14 cellular contexts compared by ENCODE assay signal in the genomic region with DNA sequence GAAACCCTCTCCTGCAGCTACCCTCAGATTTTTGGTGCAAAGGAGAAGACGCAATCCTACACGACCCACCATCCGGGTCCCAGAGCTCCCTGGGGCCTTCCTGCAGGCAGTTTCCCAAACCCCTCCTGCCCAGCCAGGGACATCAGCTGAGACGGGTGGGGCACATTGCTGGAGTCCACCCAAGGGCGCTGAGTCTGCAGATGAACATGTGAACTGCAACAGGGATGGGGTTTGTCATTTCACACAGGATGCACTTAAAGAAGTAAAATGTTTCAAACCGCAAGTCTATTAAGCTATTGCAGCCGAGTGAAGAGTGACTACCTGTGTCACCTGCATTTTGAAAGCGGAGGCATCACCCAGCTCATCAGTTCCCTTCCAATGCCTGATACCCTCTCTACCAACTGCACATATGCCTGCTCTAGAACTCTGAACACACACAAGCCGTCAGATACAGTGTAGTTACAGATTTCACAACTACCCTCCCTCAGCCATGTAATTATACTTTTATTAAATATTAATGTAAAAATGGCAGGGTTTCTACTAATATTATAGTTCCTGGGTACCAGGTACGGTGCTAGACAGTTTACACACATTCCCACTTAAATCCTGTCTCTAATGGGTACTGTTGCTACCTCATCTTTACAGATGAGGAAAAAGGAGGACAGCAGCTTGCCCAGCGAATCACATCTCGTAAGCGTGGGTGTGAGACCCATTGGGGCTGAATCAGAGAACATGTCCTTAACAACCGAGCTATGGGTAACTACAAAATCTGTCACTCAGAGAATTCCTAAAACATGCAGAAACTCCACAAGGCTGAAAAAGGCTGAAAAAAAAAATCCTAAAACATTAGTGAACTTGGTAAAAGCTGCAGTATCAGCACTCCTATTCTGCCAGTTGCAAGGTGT.
A peak's percentile ranks its signal among the peaks of the same experiment; 100 is the strongest.
DNase-seq lines count a peak whose midpoint lies in the region; ATAC-seq and TF ChIP-seq lines count a peak whose summit lies in the region.
"Had no signal": no experiment of that assay in that cellular context is flagged by ENCODE, and none has a peak within 500 bp of the region (broad histone marks: within the 10 kb centered on the region; RNA-seq: fewer than 3 reads in every experiment).

No MANE protein-coding gene starts in this region.

- H3K4me3 ChIP-seq in mammary epithelial cell (replicated peaks in 1 of 3; ENCODE audit: insufficient read depth in 1 of 3, low read depth in 2 of 3, low read length in 3 of 3) (no peak overlapping the region), endodermal cell (ENCODE audit: low read length) (no peak overlapping the region), left lung (no peak overlapping the region)
- H3K4me3 ChIP-seq: thyroid gland had no signal

- no peak overlapping the region for H2AFZ ChIP-seq in mammary epithelial cell (ENCODE audit: low read depth, low read length)

- H3K4me1 ChIP-seq in mammary epithelial cell (ENCODE audit: insufficient read depth, low read length) (peaks cover 9% of the 10 kb centered on the region), endodermal cell (ENCODE audit: control insufficient read depth, insufficient read depth, low read length) (no peaks in the 10 kb centered on the region), left lung (peaks cover 11 to 42% of the 10 kb centered on the region in 2 donors)

- no peak overlapping the region for H3K4me3 Mint-ChIP-seq in MCF 10A (ENCODE audit: unreplicated experiment)
- no peak overlapping the region for H3K4me3 Mint-ChIP-seq in endodermal cell
- H3K4me3 Mint-ChIP-seq in activated CD4-positive, alpha-beta memory T cell treated with anti-CD3 and anti-CD28 coated beads for 36 hours, result no peak overlapping the region

- no TSS peak for BruUV-seq in MCF 10A (replicated peaks; lab: Mats Ljungman, UMichigan)
- no TSS peak for BruUV-seq in mammary epithelial cell (replicated peaks; lab: Mats Ljungman, UMichigan)

- H3K9me3 ChIP-seq in mammary epithelial cell (replicated peaks; ENCODE audit: insufficient read depth, low read length) (no peaks in the 10 kb centered on the region), endodermal cell (ENCODE audit: control insufficient read depth, low read length) (no peaks in the 10 kb centered on the region), left lung (no peaks in the 10 kb centered on the region)
- H3K9me3 ChIP-seq: thyroid gland had no signal

- CTCF ChIA-PET in MCF 10A (lab: Yijun Ruan, JAX) (interaction anchor here (0.6 to 1.3 kb wide), 8 partner anchors 19 to 450 kb away, joined by 3 to 5 read pairs (median 4); no protein-coding TSS in a partner anchor), mammary epithelial cell (lab: Charles Lee; ENCODE audit: low non-redundant PET) (no interaction called here)
- CTCF ChIA-PET in activated CD4-positive, alpha-beta memory T cell treated with anti-CD3 and anti-CD28 coated beads for 36 hours (lab: Charles Lee), result interaction anchor here (1.0 kb wide), 1 partner anchor 13 kb away, joined by 3 read pairs; no protein-coding TSS in a partner anchor

- H4K20me1 ChIP-seq in mammary epithelial cell (ENCODE audit: insufficient read depth, low read length), result no peaks in the 10 kb centered on the region

- intact Hi-C loops in MCF 10A (cut with micrococcal nuclease), result no loop called here
- intact Hi-C loops in mammary epithelial cell (cut with micrococcal nuclease), result no loop called here
- intact Hi-C loops in left lung (cut with DNase I), result no loop called here
- intact Hi-C loops in activated CD4-positive, alpha-beta memory T cell treated with anti-CD3 and anti-CD28 coated beads for 36 hours (cut with micrococcal nuclease), result no loop called here

- DNase-seq in MCF 10A (ENCODE audit: unreplicated experiment) (peak; percentile 49), mammary epithelial cell (no peak), endodermal cell (no peak), left lung (no peak), midbrain (lab: John Stamatoyannopoulos, UW) (no peak)
- no peak for DNase-seq in activated CD4-positive, alpha-beta memory T cell treated with anti-CD3 and anti-CD28 coated beads for 36 hours
- DNase-seq: ACHN; NCI-H1436 treated with DMSO at 0.1 percent for 48 hours; NCI-H774; SHP77; stimulated activated CD4-positive, alpha-beta T cell treated with anti-CD3 and anti-CD28 coated beads, Interleukin-15, amount 100 ng/mL, for 24 hours had no signal

- dilution Hi-C loops in mammary epithelial cell (cut with HindIII; ENCODE audit: low sequenced_read_pairs), result no loop called here

- H3K79me2 ChIP-seq in mammary epithelial cell (ENCODE audit: insufficient read depth, low read length), result no peaks in the 10 kb centered on the region

- TF ChIP-seq CTCF in MCF 10A (IDR thresholded peaks at IDR 0.05; ENCODE audit: unreplicated experiment), result no peak
- TF ChIP-seq CTCF in mammary epithelial cell (conservative IDR thresholded peaks at IDR 0.05 in 1 of 2, IDR thresholded peaks at IDR 0.05 in 1 of 2; ENCODE audit: extremely low read depth in 1 of 2, insufficient read depth in 1 of 2, low read depth in 1 of 2, low read length in 2 of 2), result no peak
- TF ChIP-seq CTCF in endodermal cell (conservative IDR thresholded peaks at IDR 0.05), result no peak
- TF ChIP-seq CTCF in left lung (IDR thresholded peaks at IDR 0.05), result no peak

- H3K27ac Mint-ChIP-seq in MCF 10A (ENCODE audit: low read depth, unreplicated experiment) (peak overlapping the region; percentile 25), endodermal cell (peak overlapping the region; percentile 79)
- no peak overlapping the region for H3K27ac Mint-ChIP-seq in activated CD4-positive, alpha-beta memory T cell treated with anti-CD3 and anti-CD28 coated beads for 36 hours

- H3K27ac ChIP-seq in mammary epithelial cell (ENCODE audit: insufficient read depth, low read depth, low read length) (no peak overlapping the region), endodermal cell (ENCODE audit: low read depth, low read length) (no peak overlapping the region), left lung (no peak overlapping the region)
- H3K27ac ChIP-seq: thyroid gland had no signal

- WGBS in mammary epithelial cell (ENCODE audit: low coverage, missing lambda C conversion rate), result 79% methylated on average over 14 of the region's 14 CpGs
- WGBS in endodermal cell (ENCODE audit: insufficient coverage in 1 of 2, insufficient read length in 1 of 2), 2 experiments, result 92 to 94% methylated on average over 4 to 14 of the region's 14 CpGs

- H3K27me3 Mint-ChIP-seq in MCF 10A (ENCODE audit: insufficient read depth, unreplicated experiment), result no peaks in the 10 kb centered on the region
- H3K27me3 Mint-ChIP-seq in endodermal cell (ENCODE audit: insufficient read depth), result no peaks in the 10 kb centered on the region
- H3K27me3 Mint-ChIP-seq in activated CD4-positive, alpha-beta memory T cell treated with anti-CD3 and anti-CD28 coated beads for 36 hours, result no peaks in the 10 kb centered on the region

- H3K36me3 ChIP-seq in mammary epithelial cell (ENCODE audit: insufficient read depth, low read length), result no peaks in the 10 kb centered on the region
- H3K36me3 ChIP-seq in endodermal cell (ENCODE audit: control insufficient read depth, insufficient read depth, low read length), result peaks cover 27% of the 10 kb centered on the region
- H3K36me3 ChIP-seq in left lung, result no peaks in the 10 kb centered on the region
- H3K36me3 ChIP-seq: thyroid gland had no signal

- H3K9me3 Mint-ChIP-seq in MCF 10A (ENCODE audit: unreplicated experiment), result no peaks in the 10 kb centered on the region
- no peaks in the 10 kb centered on the region for H3K9me3 Mint-ChIP-seq in endodermal cell
- H3K9me3 Mint-ChIP-seq in activated CD4-positive, alpha-beta memory T cell treated with anti-CD3 and anti-CD28 coated beads for 36 hours, result no peaks in the 10 kb centered on the region

- ATAC-seq in left lung (peak; percentile 44), HG03135 (IDR thresholded peaks at IDR 0.05; ENCODE audit: unreplicated experiment) (no peak), HG03378 (IDR thresholded peaks at IDR 0.05; ENCODE audit: unreplicated experiment) (no peak)

- H3K9ac ChIP-seq in mammary epithelial cell (ENCODE audit: insufficient read depth, low read length), result no peak overlapping the region
- H3K9ac ChIP-seq in endodermal cell (ENCODE audit: extremely low read depth, low read length, poor library complexity, severe bottlenecking), result no peak overlapping the region

- in situ Hi-C loops in mammary epithelial cell (cut with MboI; ENCODE audit: low sequenced_read_pairs in 2 of 2), result no loop called here

- POLR2A ChIA-PET in MCF 10A (lab: Yijun Ruan, JAX), result interaction anchor here (0.7 to 0.8 kb wide), 3 partner anchors 11 to 456 kb away, joined by 3 read pairs; no protein-coding TSS in a partner anchor
- POLR2A ChIA-PET in activated CD4-positive, alpha-beta memory T cell treated with anti-CD3 and anti-CD28 coated beads for 36 hours (lab: Charles Lee), result interaction anchor here (0.8 kb wide), 1 partner anchor 12 kb away, joined by 3 read pairs; no protein-coding TSS in a partner anchor

- peaks cover 61% of the 10 kb centered on the region for H3K4me1 Mint-ChIP-seq in MCF 10A (ENCODE audit: insufficient read depth, unreplicated experiment)
- peaks cover 3% of the 10 kb centered on the region for H3K4me1 Mint-ChIP-seq in endodermal cell
- peaks cover 5% of the 10 kb centered on the region for H3K4me1 Mint-ChIP-seq in activated CD4-positive, alpha-beta memory T cell treated with anti-CD3 and anti-CD28 coated beads for 36 hours (ENCODE audit: low read depth)

- H3K27me3 ChIP-seq in mammary epithelial cell (ENCODE audit: insufficient read depth, low read length) (no peaks in the 10 kb centered on the region), endodermal cell (ENCODE audit: control insufficient read depth, insufficient read depth, low read length, poor library complexity, severe bottlenecking) (no peaks in the 10 kb centered on the region), left lung (no peaks in the 10 kb centered on the region)
- H3K27me3 ChIP-seq: thyroid gland had no signal

- H3K4me2 ChIP-seq in mammary epithelial cell (ENCODE audit: insufficient read depth, low read depth, low read length), result no peak overlapping the region

- H3K36me3 Mint-ChIP-seq in MCF 10A (ENCODE audit: insufficient read depth, unreplicated experiment) (peaks cover 11% of the 10 kb centered on the region), endodermal cell (ENCODE audit: low read depth) (peaks cover 16% of the 10 kb centered on the region)
- H3K36me3 Mint-ChIP-seq in activated CD4-positive, alpha-beta memory T cell treated with anti-CD3 and anti-CD28 coated beads for 36 hours, result no peaks in the 10 kb centered on the region
